In the genomic region with DNA sequence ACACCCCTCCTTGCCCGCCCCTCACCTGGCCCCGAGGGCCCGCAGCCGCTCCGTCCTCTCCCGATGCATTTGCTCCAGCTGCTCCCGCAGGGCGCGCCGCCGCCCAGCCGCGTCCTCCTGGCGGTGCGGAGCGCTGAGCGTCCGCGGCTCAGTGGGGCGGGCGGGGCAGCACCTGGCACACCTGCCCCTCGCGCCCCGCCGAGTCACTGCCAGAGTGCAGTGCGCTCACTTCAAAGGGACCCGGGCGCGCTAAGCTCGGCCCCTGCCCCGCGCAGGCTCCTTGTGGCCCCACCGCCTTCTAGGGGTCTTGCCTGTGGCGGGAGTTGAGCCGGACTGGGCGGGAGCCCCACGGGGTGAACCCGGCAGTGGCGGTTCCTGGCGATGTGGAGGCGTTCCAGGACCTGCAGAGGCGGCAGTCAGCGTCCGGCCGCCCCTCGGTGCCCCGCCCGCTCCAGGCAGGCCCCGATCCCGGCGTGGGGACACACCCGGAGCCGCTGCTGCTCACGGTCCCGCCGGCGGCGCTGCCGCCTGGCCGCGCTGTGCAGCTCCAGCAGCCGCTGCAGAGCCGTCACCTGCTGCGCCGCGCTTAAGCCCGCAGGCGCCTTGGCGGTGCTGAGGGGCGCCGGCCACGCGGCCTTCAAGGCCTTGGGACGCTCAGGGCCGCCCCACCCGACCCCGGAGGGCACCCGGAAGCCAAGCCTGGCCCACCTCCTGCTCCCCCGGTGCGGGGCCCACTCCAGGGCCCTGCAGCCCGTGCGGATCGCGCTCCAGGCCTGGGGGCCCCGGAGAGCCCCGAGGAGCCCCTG, we compare ENCODE assay signal across 8 cellular contexts. TPM values are rescaled to one million over a fixed set of nuclear protein-coding genes. Genes with fewer than 3 reads are reported as not detected.
DNase-seq lines count a peak whose midpoint lies in the region; ATAC-seq and TF ChIP-seq lines count a peak whose summit lies in the region.

No MANE protein-coding gene starts in this region.

- peak overlapping the region; percentile 50 for H3K4me3 Mint-ChIP-seq in activated naive CD8-positive, alpha-beta T cell treated with anti-CD3 and anti-CD28 coated beads for 36 hours

- peak overlapping the region; percentile 45 for H3K4me3 ChIP-seq in OCI-LY7 (ENCODE audit: low read depth, low read length, poor library complexity, severe bottlenecking)

- H3K27ac Mint-ChIP-seq in activated naive CD8-positive, alpha-beta T cell treated with anti-CD3 and anti-CD28 coated beads for 36 hours, result no peak overlapping the region

- H3K27me3 Mint-ChIP-seq in activated naive CD8-positive, alpha-beta T cell treated with anti-CD3 and anti-CD28 coated beads for 36 hours, result peaks cover 8% of the 10 kb centered on the region

- DNase-seq in NCI-H1092 treated with DMSO at 0.1 percent for 48 hours (lab: John Stamatoyannopoulos, UW), result peak; percentile 33
- DNase-seq in NCI-H1092 (lab: John Stamatoyannopoulos, UW), result no peak
- DNase-seq in OCI-LY7 (ENCODE audit: low spot score), result peak; percentile 59
- peak; percentile 67 for DNase-seq in activated naive CD8-positive, alpha-beta T cell treated with anti-CD3 and anti-CD28 coated beads for 36 hours
- peak; percentile 75 for DNase-seq in left ventricle myocardium superior
- peak; percentile 37 for DNase-seq in putamen (ENCODE audit: low spot score)
- DNase-seq in mesenteric fat pad (ENCODE audit: low spot score), result no peak

- H3K4me1 ChIP-seq in OCI-LY7 (ENCODE audit: insufficient read depth, low read length, poor library complexity, severe bottlenecking), result peaks cover 35% of the 10 kb centered on the region

- no peaks in the 10 kb centered on the region for H3K9me3 ChIP-seq in OCI-LY7 (ENCODE audit: low read length)

- H3K4me1 Mint-ChIP-seq in activated naive CD8-positive, alpha-beta T cell treated with anti-CD3 and anti-CD28 coated beads for 36 hours, result peaks cover 12% of the 10 kb centered on the region

- no TSS peak for BruUV-seq in OCI-LY7 (replicated peaks; lab: Mats Ljungman, UMichigan)

- POLR2A ChIA-PET in OCI-LY7 (lab: Charles Lee), result no interaction called here

- peaks cover 20% of the 10 kb centered on the region; the same call in 1 of the 2 replicates for H3K36me3 ChIP-seq in OCI-LY7 (ENCODE audit: insufficient read depth, low read length)

- peaks cover 4% of the 10 kb centered on the region for H3K36me3 Mint-ChIP-seq in activated naive CD8-positive, alpha-beta T cell treated with anti-CD3 and anti-CD28 coated beads for 36 hours

- no peaks in the 10 kb centered on the region for H3K9me3 Mint-ChIP-seq in activated naive CD8-positive, alpha-beta T cell treated with anti-CD3 and anti-CD28 coated beads for 36 hours

- ATAC-seq in HG02798 (IDR thresholded peaks at IDR 0.05; ENCODE audit: poor library complexity, unreplicated experiment) (peak; percentile 70), left ventricle myocardium superior (peak; percentile 80)

- intact Hi-C loops in OCI-LY7 (cut with micrococcal nuclease; ENCODE audit: unreplicated experiment) (no loop called here), left ventricle myocardium superior (cut with micrococcal nuclease) (no loop called here)

- no peak; the same call in 1 of the 2 replicates for TF ChIP-seq CTCF in OCI-LY7 (conservative IDR thresholded peaks at IDR 0.05; ENCODE audit: low read length)

- CTCF ChIA-PET in OCI-LY7 (lab: Charles Lee; ENCODE audit: unreplicated experiment), result no interaction called here

- no peaks in the 10 kb centered on the region for H3K9me2 ChIP-seq in OCI-LY7 (ENCODE audit: insufficient read depth, low read length)

- peaks cover 5% of the 10 kb centered on the region; the same call in 1 of the 2 replicates for H3K79me2 ChIP-seq in OCI-LY7 (ENCODE audit: insufficient read depth, low read depth, low read length)

- no peak overlapping the region for H3K27ac ChIP-seq in OCI-LY7 (ENCODE audit: low read depth, low read length, poor library complexity, severe bottlenecking)

- H4K20me1 ChIP-seq in OCI-LY7 (ENCODE audit: insufficient read depth, low read length), result no peaks in the 10 kb centered on the region

- H3K4me2 ChIP-seq in OCI-LY7 (ENCODE audit: low read length), result peak overlapping the region; percentile 63

- H2AFZ ChIP-seq in OCI-LY7 (ENCODE audit: low read length), result no peak overlapping the region; the same call in 1 of the 2 replicates

RNA-seq across cellular contexts. Expression of gene ATP6V1F, which starts 6.7 kb away (rescaled TPM):
- total RNA-seq in OCI-LY7 (2014; rRNA removed; shearing (Covaris generic)), result 84.9 and 108 TPM in 2 replicates
- total RNA-seq in OCI-LY7 (2022) (149 and 155 TPM in 2 replicates), left ventricle myocardium superior (115 TPM), mesenteric fat pad (160 TPM)
- total RNA-seq in activated naive CD8-positive, alpha-beta T cell treated with anti-CD3 and anti-CD28 coated beads for 36 hours, result 100 to 1,000 TPM; 125 to 127 TPM

RNA-seq across cellular contexts. Expression of gene FLNC, which starts 39.1 kb away (rescaled TPM):
- total RNA-seq in OCI-LY7 (2014; rRNA removed; shearing (Covaris generic)), result 0.03 and 0.05 TPM in 2 replicates
- total RNA-seq in OCI-LY7 (2022), result 0.06 TPM in 2 replicates
- total RNA-seq in activated naive CD8-positive, alpha-beta T cell treated with anti-CD3 and anti-CD28 coated beads for 36 hours, result under 1 TPM; 0.12 to 0.23 TPM
- 591 TPM for total RNA-seq in left ventricle myocardium superior
- total RNA-seq in mesenteric fat pad, result 16.2 TPM

RNA-seq across cellular contexts. Expression of gene KCP, which starts 41.2 kb away (rescaled TPM):
- total RNA-seq in OCI-LY7 (2014; rRNA removed; shearing (Covaris generic)), result 0.90 and 2.3 TPM in 2 replicates
- total RNA-seq in OCI-LY7 (2022), result 1.4 TPM in 2 replicates
- total RNA-seq in activated naive CD8-positive, alpha-beta T cell treated with anti-CD3 and anti-CD28 coated beads for 36 hours, result under 1 TPM; 0.10 to 0.14 TPM
- 0.12 TPM for total RNA-seq in left ventricle myocardium superior
- 5.1 TPM for total RNA-seq in mesenteric fat pad

Comparison
In these comparisons a context has a peak if more than half of its experiments do, and no peak if none do; other contexts are left out.
1. DNase-seq: peak in NCI-H1092 treated with DMSO at 0.1 percent for 48 hours (single experiment), OCI-LY7 (single experiment), activated naive CD8-positive, alpha-beta T cell treated with anti-CD3 and anti-CD28 coated beads for 36 hours (single experiment), left ventricle myocardium superior (single experiment) and putamen (single experiment); none in NCI-H1092 (single experiment) and mesenteric fat pad (single experiment).
2. RNA of gene FLNC, which starts 39.1 kb away (total RNA-seq): 591 TPM in left ventricle myocardium superior (single experiment); 16.2 TPM in mesenteric fat pad (single experiment), 0.12 to 0.23 TPM in activated naive CD8-positive, alpha-beta T cell treated with anti-CD3 and anti-CD28 coated beads for 36 hours and 0.03 to 0.06 TPM in OCI-LY7; every median in the first group is over 10 times any median in the second.